In genomic region chr2:36427790-36428243, GRCh38 we compare ENCODE assay signal across 2 cellular contexts.
A peak's percentile ranks its signal among the peaks of the same experiment; 100 is the strongest.
TF ChIP-seq lines count a peak whose summit lies in the region.

No MANE protein-coding gene starts in this region.

TF ChIP-seq in A549, 52 proteins besides CTCF, POLR2A, EP300 and RAD21 (continued from another document and continues in another):
- no peak for TF ChIP-seq BCL3 (IDR thresholded peaks at IDR 0.05)
- TF ChIP-seq ATOH8 (CRISPR knock-in tag; IDR thresholded peaks at IDR 0.05; ENCODE audit: low read depth): peak; percentile 40; the same call in 1 of the 2 replicates
- no peak for TF ChIP-seq FOXS1 (CRISPR knock-in tag; IDR thresholded peaks at IDR 0.05)
- TF ChIP-seq MYC (IDR thresholded peaks at IDR 0.05; ENCODE audit: borderline replicate concordance, low read length): no peak
- no peak for TF ChIP-seq ELK1 (IDR thresholded peaks at IDR 0.05; ENCODE audit: low read depth, low read length)
- no peak for TF ChIP-seq POLR2AphosphoS2 (conservative IDR thresholded peaks at IDR 0.05; ENCODE audit: low read length)
- no peak for TF ChIP-seq PBX3 (IDR thresholded peaks at IDR 0.05)
- TF ChIP-seq MAFK (IDR thresholded peaks at IDR 0.05; ENCODE audit: partially characterized antibody): no peak
- no peak for TF ChIP-seq CBX8 (IDR thresholded peaks at IDR 0.05)
- TF ChIP-seq JUNB (IDR thresholded peaks at IDR 0.05): 0 out of 2 replicates have a peak, but pooled peaks have one; percentile 16
- no peak for TF ChIP-seq ZNF302 (CRISPR knock-in tag; IDR thresholded peaks at IDR 0.05)
- TF ChIP-seq E2F6 (IDR thresholded peaks at IDR 0.05; ENCODE audit: borderline replicate concordance, low read depth): no peak
- TF ChIP-seq RFX5 (IDR thresholded peaks at IDR 0.05): no peak
- TF ChIP-seq KDM1A (IDR thresholded peaks at IDR 0.05; ENCODE audit: low read depth): no peak
- TF ChIP-seq NR3C1 (IDR thresholded peaks at IDR 0.05): no peak
- no peak for TF ChIP-seq RCOR1 (IDR thresholded peaks at IDR 0.05; ENCODE audit: low read depth, low read length)
- TF ChIP-seq ESRRA (IDR thresholded peaks at IDR 0.05; ENCODE audit: borderline replicate concordance, low read length): no peak
- no peak for TF ChIP-seq HES2 (IDR thresholded peaks at IDR 0.05)
- TF ChIP-seq FOSB (CRISPR knock-in tag; IDR thresholded peaks at IDR 0.05): no peak
- TF ChIP-seq HDAC2 (IDR thresholded peaks at IDR 0.05): no peak
- TF ChIP-seq HOXB5 (CRISPR knock-in tag; IDR thresholded peaks at IDR 0.05): peak; percentile 57; the same call in 1 of the 2 replicates
- no peak for TF ChIP-seq NFE2L2 (conservative IDR thresholded peaks at IDR 0.05; ENCODE audit: low read length)
- no peak for TF ChIP-seq EHF (CRISPR knock-in tag; IDR thresholded peaks at IDR 0.05)
- no peak for TF ChIP-seq RNF2 (IDR thresholded peaks at IDR 0.05; ENCODE audit: borderline replicate concordance, low read depth)
- no peak for TF ChIP-seq BHLHE40 (IDR thresholded peaks at IDR 0.05; ENCODE audit: low read depth, low read length)
- TF ChIP-seq FOSL2 (IDR thresholded peaks at IDR 0.05): no peak
- TF ChIP-seq FOSL2 (CRISPR knock-in tag; IDR thresholded peaks at IDR 0.05): peak; percentile 47; the same call in 1 of the 2 replicates
- TF ChIP-seq EHMT2 (IDR thresholded peaks at IDR 0.05; ENCODE audit: low read depth): peak; percentile 83; the same call in 1 of the 2 replicates
- no peak for TF ChIP-seq USF2 (IDR thresholded peaks at IDR 0.05)
- TF ChIP-seq SMC3 (IDR thresholded peaks at IDR 0.05): no peak
- no peak for TF ChIP-seq KDM5A (IDR thresholded peaks at IDR 0.05)
- no peak for TF ChIP-seq HOXA7 (CRISPR knock-in tag; IDR thresholded peaks at IDR 0.05)
- TF ChIP-seq RARB (CRISPR knock-in tag; IDR thresholded peaks at IDR 0.05): no peak
- TF ChIP-seq TP53 (CRISPR knock-in tag; IDR thresholded peaks at IDR 0.05): no peak
- no peak for TF ChIP-seq CBX2 (IDR thresholded peaks at IDR 0.05; ENCODE audit: borderline replicate concordance, low read depth)
- no peak for TF ChIP-seq SREBF2 (IDR thresholded peaks at IDR 0.05)
- peak; percentile 41; the same call in 1 of the 2 replicates for TF ChIP-seq GATA3 (IDR thresholded peaks at IDR 0.05; ENCODE audit: borderline replicate concordance)
- TF ChIP-seq CEBPB (IDR thresholded peaks at IDR 0.05): peak in 1 of 2 experiments; percentile 28; a peak in 1 of 4 replicates

TF ChIP-seq in HCT116, 20 proteins besides CTCF, POLR2A, EP300 and RAD21 (continued from another document):
- no peak for TF ChIP-seq EZH2phosphoT487 (IDR thresholded peaks at IDR 0.05; ENCODE audit: borderline replicate concordance)
- no peak for TF ChIP-seq POLR2AphosphoS5 (IDR thresholded peaks at IDR 0.05; ENCODE audit: low read depth, low read length)
- TF ChIP-seq ZNF274 (IDR thresholded peaks at IDR 0.05; ENCODE audit: low read depth, low read length): no peak
